In the genomic region with DNA sequence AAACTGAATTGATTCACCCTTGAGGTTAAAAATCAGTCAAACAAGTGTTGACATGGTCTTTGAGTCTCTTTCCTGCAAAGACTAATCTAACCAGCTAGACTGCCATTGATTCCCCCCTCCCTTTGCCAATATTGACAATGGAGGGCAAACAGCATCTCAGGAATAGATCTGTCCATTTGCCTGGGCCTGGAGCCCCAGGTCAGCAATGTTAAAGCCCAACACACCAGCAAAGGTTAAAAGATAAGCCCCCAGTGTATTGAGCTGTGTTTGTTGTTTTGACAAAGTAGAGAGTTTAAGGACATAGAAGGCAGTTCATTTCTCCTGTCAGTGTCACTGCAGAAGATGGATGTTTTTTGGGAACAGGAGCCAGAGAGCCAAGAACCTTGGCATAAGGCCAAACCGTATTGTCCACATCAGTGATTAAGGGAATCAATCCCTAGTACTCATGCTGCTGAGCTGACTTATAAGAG, we compare ENCODE assay signal across 20 cellular contexts.
"Had no signal": no experiment of that assay in that cellular context is flagged by ENCODE, and none has a peak within 500 bp of the region (broad histone marks: within the 10 kb centered on the region; RNA-seq: fewer than 3 reads in every experiment).

No MANE protein-coding gene starts in this region.

- H3K36me3 ChIP-seq: ascending aorta, colonic mucosa, neutrophil, pancreas, sigmoid colon, spleen, thoracic aorta, upper lobe of left lung had no signal

- ATAC-seq: activated CD4-positive, CD25-positive, alpha-beta regulatory T cell treated with anti-CD3 and anti-CD28 coated beads, Interleukin-2, amount 50 U/mL, for 24 hours; activated CD8-positive, alpha-beta T cell treated with anti-CD3 and anti-CD28 coated beads, Interleukin-2, amount 10 ng/mL, durations not matched to agents 7 days and 5 days; natural killer cell treated with Interleukin-12 subunit alpha and Interleukin-12 subunit beta and Interleukin-15 and Interleukin-18, amount 100 ng/mL, for 72 hours; pancreas; stimulated activated naive B cell treated with anti-CD40 and anti-IgM and Interleukin-4, amounts not matched to agents 10 μg/mL and 1 μg/mL and 100 μg/mL, for 72 hours had no signal

- H3K27ac Mint-ChIP-seq: activated CD4-positive, alpha-beta T cell treated with anti-CD3 and anti-CD28 coated beads, Interleukin-2, amount 10 ng/mL, durations not matched to agents 7 days and 5 days; activated CD8-positive, alpha-beta T cell treated with anti-CD3 and anti-CD28 coated beads, Interleukin-2, amount 10 ng/mL, durations not matched to agents 7 days and 5 days; activated T-cell treated with anti-CD3 and anti-CD28 coated beads, Interleukin-2, amount 50 U/mL, for 24 hours; immature natural killer cell; natural killer cell treated with Interleukin-12 subunit alpha and Interleukin-12 subunit beta and Interleukin-15 and Interleukin-18, amount 100 ng/mL, for 72 hours; stimulated activated naive B cell treated with anti-CD40 and anti-IgM and Interleukin-4, amounts not matched to agents 10 μg/mL and 1 μg/mL and 100 μg/mL, for 72 hours had no signal

- H3K4me3 ChIP-seq: ascending aorta, colonic mucosa, pancreas, sigmoid colon, spleen, thoracic aorta, upper lobe of left lung had no signal

- H3K9me3 ChIP-seq: ascending aorta, colonic mucosa, neutrophil, pancreas, sigmoid colon, spleen, thoracic aorta, upper lobe of left lung had no signal

- H3K4me1 ChIP-seq: ascending aorta, colonic mucosa, pancreas, sigmoid colon, spleen, upper lobe of left lung had no signal

- H3K4me3 Mint-ChIP-seq: activated CD4-positive, alpha-beta T cell treated with anti-CD3 and anti-CD28 coated beads, Interleukin-2, amount 10 ng/mL, durations not matched to agents 7 days and 5 days; activated CD8-positive, alpha-beta T cell treated with anti-CD3 and anti-CD28 coated beads, Interleukin-2, amount 10 ng/mL, durations not matched to agents 7 days and 5 days; activated T-cell treated with anti-CD3 and anti-CD28 coated beads, Interleukin-2, amount 50 U/mL, for 24 hours; central memory CD8-positive, alpha-beta T cell; immature natural killer cell; natural killer cell treated with Interleukin-12 subunit alpha and Interleukin-12 subunit beta and Interleukin-15 and Interleukin-18, amount 100 ng/mL, for 72 hours; stimulated activated naive B cell treated with anti-CD40 and anti-IgM and Interleukin-4, amounts not matched to agents 10 μg/mL and 1 μg/mL and 100 μg/mL, for 72 hours had no signal

- DNase-seq: activated CD4-positive, alpha-beta T cell treated with anti-CD3 and anti-CD28 coated beads, Interleukin-2, amount 10 ng/mL, durations not matched to agents 7 days and 5 days; activated CD8-positive, alpha-beta T cell treated with anti-CD3 and anti-CD28 coated beads, Interleukin-2, amount 10 ng/mL, durations not matched to agents 7 days and 5 days; activated naive CD4-positive, alpha-beta T cell treated with anti-CD3 and anti-CD28 coated beads, Interleukin-2, amount 50 U/mL, for 16 hours; activated T-cell treated with anti-CD3 and anti-CD28 coated beads, Interleukin-2, amount 50 U/mL, for 24 hours; colonic mucosa; erythroblast; immature natural killer cell; kidney glomerular epithelial cell; pancreas; sigmoid colon; spleen; stimulated activated naive B cell treated with anti-CD40 and anti-IgM and Interleukin-4, amounts not matched to agents 10 μg/mL and 1 μg/mL and 100 μg/mL, for 72 hours; T1000; upper lobe of left lung had no signal

- H3K36me3 Mint-ChIP-seq: natural killer cell treated with Interleukin-12 subunit alpha and Interleukin-12 subunit beta and Interleukin-15 and Interleukin-18, amount 100 ng/mL, for 72 hours had no signal

- H3K27me3 ChIP-seq: ascending aorta, colonic mucosa, neutrophil, pancreas, sigmoid colon, spleen, upper lobe of left lung had no signal

- H3K9me3 Mint-ChIP-seq: activated CD4-positive, alpha-beta T cell treated with anti-CD3 and anti-CD28 coated beads, Interleukin-2, amount 10 ng/mL, durations not matched to agents 7 days and 5 days; activated T-cell treated with anti-CD3 and anti-CD28 coated beads, Interleukin-2, amount 50 U/mL, for 24 hours; central memory CD8-positive, alpha-beta T cell; immature natural killer cell; natural killer cell treated with Interleukin-12 subunit alpha and Interleukin-12 subunit beta and Interleukin-15 and Interleukin-18, amount 100 ng/mL, for 72 hours; stimulated activated naive B cell treated with anti-CD40 and anti-IgM and Interleukin-4, amounts not matched to agents 10 μg/mL and 1 μg/mL and 100 μg/mL, for 72 hours had no signal

- H3K4me1 Mint-ChIP-seq: activated CD4-positive, alpha-beta T cell treated with anti-CD3 and anti-CD28 coated beads, Interleukin-2, amount 10 ng/mL, durations not matched to agents 7 days and 5 days; central memory CD8-positive, alpha-beta T cell; immature natural killer cell; stimulated activated naive B cell treated with anti-CD40 and anti-IgM and Interleukin-4, amounts not matched to agents 10 μg/mL and 1 μg/mL and 100 μg/mL, for 72 hours had no signal

- H3K27me3 Mint-ChIP-seq: activated CD4-positive, alpha-beta T cell treated with anti-CD3 and anti-CD28 coated beads, Interleukin-2, amount 10 ng/mL, durations not matched to agents 7 days and 5 days; activated T-cell treated with anti-CD3 and anti-CD28 coated beads, Interleukin-2, amount 50 U/mL, for 24 hours; central memory CD8-positive, alpha-beta T cell; natural killer cell treated with Interleukin-12 subunit alpha and Interleukin-12 subunit beta and Interleukin-15 and Interleukin-18, amount 100 ng/mL, for 72 hours had no signal

- H3K27ac ChIP-seq: ascending aorta, colonic mucosa, neutrophil, pancreas, sigmoid colon, spleen, thoracic aorta, upper lobe of left lung had no signal
